In genomic region chr2:43219383-43220228, GRCh38 we compare ENCODE assay signal across 8 cellular contexts. TPM values are rescaled to one million over a fixed set of nuclear protein-coding genes. Genes with fewer than 3 reads are reported as not detected.
DNase-seq lines count a peak whose midpoint lies in the region; ATAC-seq and TF ChIP-seq lines count a peak whose summit lies in the region.

No MANE protein-coding gene starts in this region.

- DNase-seq in AG10803 (ENCODE audit: low read depth) (peak; percentile 78), NOMO-1 treated with dmso at 0.1 percent for 144 hours (lab: John Stamatoyannopoulos, UW; ENCODE audit: unreplicated experiment) (peak; percentile 94), endodermal cell (peak; percentile 90), mesothelial cell of epicardium (ENCODE audit: low spot score in 2 of 2, unreplicated experiment in 2 of 2) (peak in 1 of 2 experiments; percentile 68)
- peak; percentile 94 for DNase-seq in activated CD8-positive, alpha-beta memory T cell treated with anti-CD3 and anti-CD28 coated beads, Interleukin-2, amount 10 ng/mL, durations not matched to agents 7 days and 5 days
- peak; percentile 47 to 52 for DNase-seq in stimulated activated CD8-positive, alpha-beta memory T cell treated with anti-CD3 and anti-CD28 coated beads, Interleukin-4, amount 100 ng/mL, for 1 hour (ENCODE audit: low read depth in 2 of 2, low spot score in 1 of 2)

- H3K27me3 ChIP-seq in endodermal cell (ENCODE audit: control insufficient read depth, insufficient read depth, low read length, poor library complexity, severe bottlenecking), result no peaks in the 10 kb centered on the region

- H3K4me3 ChIP-seq in AG10803 (ENCODE audit: low read length) (peak overlapping the region; percentile 72), endodermal cell (ENCODE audit: low read length) (peak overlapping the region; percentile 72)

- peak overlapping the region; percentile 77 for H3K4me3 Mint-ChIP-seq in activated CD8-positive, alpha-beta memory T cell treated with anti-CD3 and anti-CD28 coated beads, Interleukin-2, amount 10 ng/mL, durations not matched to agents 7 days and 5 days
- peak overlapping the region; percentile 87 for H3K4me3 Mint-ChIP-seq in endodermal cell
- peak overlapping the region; percentile 67 for H3K4me3 Mint-ChIP-seq in mesothelial cell of epicardium

- CTCF ChIA-PET in activated CD8-positive, alpha-beta memory T cell treated with anti-CD3 and anti-CD28 coated beads, Interleukin-2, amount 10 ng/mL, durations not matched to agents 7 days and 5 days (lab: Charles Lee), result interaction anchor here (1.1 to 21.1 kb wide), 10 partner anchors 8 to 358 kb away, joined by 3 to 666 read pairs (median 17); partner anchors contain the start of gene ZFP36L2

- peak overlapping the region; percentile 93 for H3K27ac Mint-ChIP-seq in activated CD8-positive, alpha-beta memory T cell treated with anti-CD3 and anti-CD28 coated beads, Interleukin-2, amount 10 ng/mL, durations not matched to agents 7 days and 5 days
- peak overlapping the region; percentile 94 for H3K27ac Mint-ChIP-seq in endodermal cell
- H3K27ac Mint-ChIP-seq in mesothelial cell of epicardium, result peak overlapping the region; percentile 98

- WGBS in endodermal cell (ENCODE audit: insufficient coverage in 1 of 2, insufficient read length in 1 of 2), 2 experiments, result 22 to 26% methylated on average over 16 to 35 of the region's 35 CpGs

- in situ Hi-C loops in GM18951 (cut with MboI; ENCODE audit: low sequenced_read_pairs, unreplicated experiment), result no loop called here

- H3K9ac ChIP-seq in endodermal cell (ENCODE audit: extremely low read depth, low read length, poor library complexity, severe bottlenecking), result peak overlapping the region; percentile 52

- ATAC-seq in HG03139 (IDR thresholded peaks at IDR 0.05; ENCODE audit: unreplicated experiment), result peak; percentile 45
- ATAC-seq in activated CD8-positive, alpha-beta memory T cell treated with anti-CD3 and anti-CD28 coated beads, Interleukin-2, amount 10 ng/mL, durations not matched to agents 7 days and 5 days, result peak; percentile 57

- H3K9me3 ChIP-seq in endodermal cell (ENCODE audit: control insufficient read depth, low read length), result no peaks in the 10 kb centered on the region

- no peaks in the 10 kb centered on the region for H3K27me3 Mint-ChIP-seq in activated CD8-positive, alpha-beta memory T cell treated with anti-CD3 and anti-CD28 coated beads, Interleukin-2, amount 10 ng/mL, durations not matched to agents 7 days and 5 days
- H3K27me3 Mint-ChIP-seq in endodermal cell (ENCODE audit: insufficient read depth), result no peaks in the 10 kb centered on the region
- H3K27me3 Mint-ChIP-seq in mesothelial cell of epicardium (ENCODE audit: low read depth), result no peaks in the 10 kb centered on the region

- TF ChIP-seq CTCF in AG10803 (conservative IDR thresholded peaks at IDR 0.05; ENCODE audit: low read length), result no peak; the same call in 1 of the 2 replicates
- no peak for TF ChIP-seq CTCF in endodermal cell (conservative IDR thresholded peaks at IDR 0.05)
- TF ChIP-seq CTCF in mesothelial cell of epicardium (IDR thresholded peaks at IDR 0.05; ENCODE audit: unreplicated experiment), result no peak

- H3K4me1 ChIP-seq in endodermal cell (ENCODE audit: control insufficient read depth, insufficient read depth, low read length), result peaks cover 30% of the 10 kb centered on the region

- peaks cover 46% of the 10 kb centered on the region for H3K4me1 Mint-ChIP-seq in activated CD8-positive, alpha-beta memory T cell treated with anti-CD3 and anti-CD28 coated beads, Interleukin-2, amount 10 ng/mL, durations not matched to agents 7 days and 5 days
- H3K4me1 Mint-ChIP-seq in endodermal cell (peaks cover 67% of the 10 kb centered on the region), mesothelial cell of epicardium (peaks cover 62% of the 10 kb centered on the region)

- peak; percentile 68 for TF ChIP-seq POLR2A in GM18951 (IDR thresholded peaks at IDR 0.05; ENCODE audit: extremely low read depth, insufficient read depth, insufficient read length)

- peak overlapping the region; percentile 90 for H3K27ac ChIP-seq in endodermal cell (ENCODE audit: low read depth, low read length)

- peaks cover 34% of the 10 kb centered on the region for H3K36me3 Mint-ChIP-seq in activated CD8-positive, alpha-beta memory T cell treated with anti-CD3 and anti-CD28 coated beads, Interleukin-2, amount 10 ng/mL, durations not matched to agents 7 days and 5 days
- peaks cover 15% of the 10 kb centered on the region for H3K36me3 Mint-ChIP-seq in endodermal cell (ENCODE audit: low read depth)
- H3K36me3 Mint-ChIP-seq in mesothelial cell of epicardium, result peaks cover 9% of the 10 kb centered on the region

- H3K36me3 ChIP-seq in endodermal cell (ENCODE audit: control insufficient read depth, insufficient read depth, low read length), result peaks cover 18% of the 10 kb centered on the region

- no peaks in the 10 kb centered on the region for H3K9me3 Mint-ChIP-seq in activated CD8-positive, alpha-beta memory T cell treated with anti-CD3 and anti-CD28 coated beads, Interleukin-2, amount 10 ng/mL, durations not matched to agents 7 days and 5 days (ENCODE audit: low read depth)
- H3K9me3 Mint-ChIP-seq in endodermal cell, result no peaks in the 10 kb centered on the region
- H3K9me3 Mint-ChIP-seq in mesothelial cell of epicardium, result no peaks in the 10 kb centered on the region

RNA-seq across cellular contexts. Expression of gene ZFP36L2, which starts 6.8 kb away (rescaled TPM):
- total RNA-seq in activated CD8-positive, alpha-beta memory T cell treated with anti-CD3 and anti-CD28 coated beads, Interleukin-2, amount 10 ng/mL, durations not matched to agents 7 days and 5 days, result 100 to 1,000 TPM; 118 to 158 TPM
- total RNA-seq in endodermal cell (100 to 1,000 TPM in 1 of 2 donors, 10 to 100 TPM in 1; 77.1 to 114 TPM), mesothelial cell of epicardium (93.6 to 100 TPM (median 98.3 TPM) in 3 replicates)
- 59.2 TPM for polyA plus RNA-seq in endodermal cell (2013, experiment 1 of 2)
- polyA plus RNA-seq in endodermal cell (2013, experiment 2 of 2), result 48.7 TPM
